Comparison of ENCODE assay signal across 1 cellular context in the genomic region with DNA sequence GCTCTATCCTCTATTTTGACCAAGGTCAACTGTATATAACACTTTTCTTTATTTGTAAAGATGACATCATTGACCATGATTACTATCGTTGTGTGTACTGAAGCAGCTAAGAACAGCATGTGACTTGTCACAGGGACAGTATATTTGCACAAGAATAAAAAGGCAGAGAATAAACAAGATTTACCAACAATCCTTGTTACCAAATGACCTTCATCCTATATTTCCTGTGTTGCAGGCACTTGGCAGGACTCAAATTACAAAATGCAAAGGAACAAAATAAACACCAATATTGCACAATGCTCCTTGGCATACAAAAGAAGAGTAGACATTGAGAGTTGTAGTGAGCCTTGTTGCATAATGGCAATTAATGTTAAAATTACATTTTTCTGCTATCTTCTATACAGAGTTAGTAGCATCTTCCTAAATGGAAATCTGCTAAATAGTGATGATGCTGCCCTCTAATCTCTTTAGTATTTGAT.
TF ChIP-seq lines count a peak whose summit lies in the region.

No MANE protein-coding gene starts in this region.

TF ChIP-seq in HepG2, 621 proteins besides CTCF, POLR2A, EP300 and RAD21 (continued from another document):
- TF ChIP-seq, protein P1, sequence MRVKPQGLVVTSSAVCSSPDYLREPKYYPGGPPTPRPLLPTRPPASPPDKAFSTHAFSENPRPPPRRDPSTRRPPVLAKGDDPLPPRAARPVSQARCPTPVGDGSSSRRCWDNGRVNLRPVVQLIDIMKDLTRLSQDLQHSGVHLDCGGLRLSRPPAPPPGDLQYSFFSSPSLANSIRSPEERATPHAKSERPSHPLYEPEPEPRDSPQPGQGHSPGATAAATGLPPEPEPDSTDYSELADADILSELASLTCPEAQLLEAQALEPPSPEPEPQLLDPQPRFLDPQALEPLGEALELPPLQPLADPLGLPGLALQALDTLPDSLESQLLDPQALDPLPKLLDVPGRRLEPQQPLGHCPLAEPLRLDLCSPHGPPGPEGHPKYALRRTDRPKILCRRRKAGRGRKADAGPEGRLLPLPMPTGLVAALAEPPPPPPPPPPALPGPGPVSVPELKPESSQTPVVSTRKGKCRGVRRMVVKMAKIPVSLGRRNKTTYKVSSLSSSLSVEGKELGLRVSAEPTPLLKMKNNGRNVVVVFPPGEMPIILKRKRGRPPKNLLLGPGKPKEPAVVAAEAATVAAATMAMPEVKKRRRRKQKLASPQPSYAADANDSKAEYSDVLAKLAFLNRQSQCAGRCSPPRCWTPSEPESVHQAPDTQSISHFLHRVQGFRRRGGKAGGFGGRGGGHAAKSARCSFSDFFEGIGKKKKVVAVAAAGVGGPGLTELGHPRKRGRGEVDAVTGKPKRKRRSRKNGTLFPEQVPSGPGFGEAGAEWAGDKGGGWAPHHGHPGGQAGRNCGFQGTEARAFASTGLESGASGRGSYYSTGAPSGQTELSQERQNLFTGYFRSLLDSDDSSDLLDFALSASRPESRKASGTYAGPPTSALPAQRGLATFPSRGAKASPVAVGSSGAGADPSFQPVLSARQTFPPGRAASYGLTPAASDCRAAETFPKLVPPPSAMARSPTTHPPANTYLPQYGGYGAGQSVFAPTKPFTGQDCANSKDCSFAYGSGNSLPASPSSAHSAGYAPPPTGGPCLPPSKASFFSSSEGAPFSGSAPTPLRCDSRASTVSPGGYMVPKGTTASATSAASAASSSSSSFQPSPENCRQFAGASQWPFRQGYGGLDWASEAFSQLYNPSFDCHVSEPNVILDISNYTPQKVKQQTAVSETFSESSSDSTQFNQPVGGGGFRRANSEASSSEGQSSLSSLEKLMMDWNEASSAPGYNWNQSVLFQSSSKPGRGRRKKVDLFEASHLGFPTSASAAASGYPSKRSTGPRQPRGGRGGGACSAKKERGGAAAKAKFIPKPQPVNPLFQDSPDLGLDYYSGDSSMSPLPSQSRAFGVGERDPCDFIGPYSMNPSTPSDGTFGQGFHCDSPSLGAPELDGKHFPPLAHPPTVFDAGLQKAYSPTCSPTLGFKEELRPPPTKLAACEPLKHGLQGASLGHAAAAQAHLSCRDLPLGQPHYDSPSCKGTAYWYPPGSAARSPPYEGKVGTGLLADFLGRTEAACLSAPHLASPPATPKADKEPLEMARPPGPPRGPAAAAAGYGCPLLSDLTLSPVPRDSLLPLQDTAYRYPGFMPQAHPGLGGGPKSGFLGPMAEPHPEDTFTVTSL (CRISPR knock-in tag; IDR thresholded peaks at IDR 0.05; ENCODE audit: borderline replicate concordance): peak; percentile 99
- TF ChIP-seq ZNF790 (CRISPR knock-in tag; IDR thresholded peaks at IDR 0.05; ENCODE audit: borderline replicate concordance): peak; percentile 39; the same call in 1 of the 2 replicates
- peak; percentile 93; the same call in 1 of the 2 replicates for TF ChIP-seq EHMT2 (IDR thresholded peaks at IDR 0.05; ENCODE audit: borderline replicate concordance, low read depth, low read length)
- no peak for TF ChIP-seq MTF2 (CRISPR knock-in tag; IDR thresholded peaks at IDR 0.05; ENCODE audit: borderline replicate concordance)
- TF ChIP-seq ZSCAN12 (CRISPR knock-in tag; IDR thresholded peaks at IDR 0.05): no peak
- TF ChIP-seq HOXA5 (CRISPR knock-in tag; IDR thresholded peaks at IDR 0.05): peak; percentile 97
- TF ChIP-seq PRPF4 (IDR thresholded peaks at IDR 0.05; ENCODE audit: low read depth, low read length, poor library complexity, severe bottlenecking): no peak
- TF ChIP-seq RXRB (CRISPR knock-in tag; IDR thresholded peaks at IDR 0.05; ENCODE audit: borderline replicate concordance): peak; percentile 100
- no peak for TF ChIP-seq ZNF530 (CRISPR knock-in tag; IDR thresholded peaks at IDR 0.05; ENCODE audit: low read depth)
- peak; percentile 35; the same call in 1 of the 2 replicates for TF ChIP-seq ZHX2 (IDR thresholded peaks at IDR 0.05; ENCODE audit: low read depth)
- no peak for TF ChIP-seq ZHX2 (CRISPR knock-in tag; IDR thresholded peaks at IDR 0.05; ENCODE audit: borderline replicate concordance)
- peak; percentile 94; the same call in 1 of the 2 replicates for TF ChIP-seq ZNF749 (CRISPR knock-in tag; IDR thresholded peaks at IDR 0.05; ENCODE audit: borderline replicate concordance)
- TF ChIP-seq, protein P2, sequence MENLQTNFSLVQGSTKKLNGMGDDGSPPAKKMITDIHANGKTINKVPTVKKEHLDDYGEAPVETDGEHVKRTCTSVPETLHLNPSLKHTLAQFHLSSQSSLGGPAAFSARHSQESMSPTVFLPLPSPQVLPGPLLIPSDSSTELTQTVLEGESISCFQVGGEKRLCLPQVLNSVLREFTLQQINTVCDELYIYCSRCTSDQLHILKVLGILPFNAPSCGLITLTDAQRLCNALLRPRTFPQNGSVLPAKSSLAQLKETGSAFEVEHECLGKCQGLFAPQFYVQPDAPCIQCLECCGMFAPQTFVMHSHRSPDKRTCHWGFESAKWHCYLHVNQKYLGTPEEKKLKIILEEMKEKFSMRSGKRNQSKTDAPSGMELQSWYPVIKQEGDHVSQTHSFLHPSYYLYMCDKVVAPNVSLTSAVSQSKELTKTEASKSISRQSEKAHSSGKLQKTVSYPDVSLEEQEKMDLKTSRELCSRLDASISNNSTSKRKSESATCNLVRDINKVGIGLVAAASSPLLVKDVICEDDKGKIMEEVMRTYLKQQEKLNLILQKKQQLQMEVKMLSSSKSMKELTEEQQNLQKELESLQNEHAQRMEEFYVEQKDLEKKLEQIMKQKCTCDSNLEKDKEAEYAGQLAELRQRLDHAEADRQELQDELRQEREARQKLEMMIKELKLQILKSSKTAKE (CRISPR knock-in tag; IDR thresholded peaks at IDR 0.05; ENCODE audit: borderline replicate concordance): peak; percentile 96
- no peak for TF ChIP-seq HNRNPK (IDR thresholded peaks at IDR 0.05; ENCODE audit: low read depth, low read length, poor library complexity, severe bottlenecking)
- peak; percentile 81; the same call in 1 of the 2 replicates for TF ChIP-seq ZNF709 (CRISPR knock-in tag; IDR thresholded peaks at IDR 0.05)
- peak; percentile 99 for TF ChIP-seq NFIC (IDR thresholded peaks at IDR 0.05; ENCODE audit: low read length)
- peak; percentile 96 for TF ChIP-seq KDM6A (CRISPR knock-in tag; IDR thresholded peaks at IDR 0.05; ENCODE audit: low read depth)
- peak; percentile 95 for TF ChIP-seq ZMYM2 (CRISPR knock-in tag; IDR thresholded peaks at IDR 0.05)
- TF ChIP-seq ZFP90 (CRISPR knock-in tag; IDR thresholded peaks at IDR 0.05; ENCODE audit: borderline replicate concordance): no peak
- TF ChIP-seq NCOA1 (CRISPR knock-in tag; IDR thresholded peaks at IDR 0.05): peak; percentile 96
- peak; percentile 99 for TF ChIP-seq MBD4 (IDR thresholded peaks at IDR 0.05; ENCODE audit: borderline replicate concordance, low read length)
- TF ChIP-seq ZNF816 (CRISPR knock-in tag; IDR thresholded peaks at IDR 0.05; ENCODE audit: borderline replicate concordance): peak; percentile 97; the same call in 1 of the 2 replicates
- peak; percentile 89 for TF ChIP-seq RFXANK (CRISPR knock-in tag; IDR thresholded peaks at IDR 0.05)
- peak; percentile 84 for TF ChIP-seq ZNF780A (CRISPR knock-in tag; IDR thresholded peaks at IDR 0.05)
- TF ChIP-seq MAFK (conservative IDR thresholded peaks at IDR 0.05 in 1 of 2, IDR thresholded peaks at IDR 0.05 in 1 of 2; ENCODE audit: low read length in 2 of 2): peak in 1 of 2 experiments; percentile 14; a peak in 2 of 4 replicates
- no peak for TF ChIP-seq ZBTB38 (CRISPR knock-in tag; IDR thresholded peaks at IDR 0.05)
- no peak for TF ChIP-seq MXD1 (CRISPR knock-in tag; IDR thresholded peaks at IDR 0.05)
- no peak for TF ChIP-seq ZSCAN30 (CRISPR knock-in tag; IDR thresholded peaks at IDR 0.05)
- no peak for TF ChIP-seq NAIF1 (CRISPR knock-in tag; IDR thresholded peaks at IDR 0.05; ENCODE audit: borderline replicate concordance)
- TF ChIP-seq, protein P3, sequence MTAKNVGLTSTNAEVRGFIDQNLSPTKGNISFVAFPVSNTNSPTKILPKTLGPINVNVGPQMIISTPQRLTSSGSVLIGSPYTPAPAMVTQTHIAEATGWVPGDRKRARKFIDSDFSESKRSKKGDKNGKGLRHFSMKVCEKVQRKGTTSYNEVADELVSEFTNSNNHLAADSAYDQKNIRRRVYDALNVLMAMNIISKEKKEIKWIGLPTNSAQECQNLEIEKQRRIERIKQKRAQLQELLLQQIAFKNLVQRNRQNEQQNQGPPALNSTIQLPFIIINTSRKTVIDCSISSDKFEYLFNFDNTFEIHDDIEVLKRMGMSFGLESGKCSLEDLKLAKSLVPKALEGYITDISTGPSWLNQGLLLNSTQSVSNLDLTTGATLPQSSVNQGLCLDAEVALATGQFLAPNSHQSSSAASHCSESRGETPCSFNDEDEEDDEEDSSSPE (CRISPR knock-in tag; IDR thresholded peaks at IDR 0.05): peak; percentile 62; the same call in 1 of the 2 replicates
- TF ChIP-seq SOX6 (IDR thresholded peaks at IDR 0.05): no peak
- TF ChIP-seq SOX6 (CRISPR knock-in tag; IDR thresholded peaks at IDR 0.05): peak; percentile 100
- peak; percentile 100 for TF ChIP-seq MIER3 (CRISPR knock-in tag; IDR thresholded peaks at IDR 0.05; ENCODE audit: borderline replicate concordance)
- TF ChIP-seq HIC2 (CRISPR knock-in tag; IDR thresholded peaks at IDR 0.05; ENCODE audit: low read depth): 0 out of 2 replicates have a peak, but pooled peaks have one; percentile 67
TF ChIP-seq in HepG2: peak in this region for 291.
